In the genomic region with DNA sequence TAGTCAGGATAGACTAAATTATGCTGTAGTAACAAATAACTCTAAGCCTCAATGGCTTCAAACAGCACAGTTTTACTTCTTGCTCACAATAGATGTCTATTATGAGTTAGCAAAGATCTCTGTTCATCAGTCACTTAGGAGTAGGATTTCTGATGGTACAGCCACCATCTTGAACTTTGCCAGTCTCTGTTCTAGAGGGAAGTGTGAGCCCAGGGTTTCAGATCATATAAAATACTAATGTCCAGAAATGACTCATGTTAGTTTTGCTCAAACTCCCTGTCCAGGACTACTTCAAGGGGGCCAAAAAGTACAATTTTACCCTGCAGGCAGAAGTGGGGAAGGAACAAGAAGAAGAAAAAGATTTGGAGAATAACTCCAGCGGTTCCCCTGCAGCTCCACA, we compare ENCODE assay signal across 1 cellular context.
TF ChIP-seq lines count a peak whose summit lies in the region.

No MANE protein-coding gene starts in this region.

TF ChIP-seq in GM12878, 131 proteins besides CTCF, POLR2A, EP300 and RAD21 (continued from another document):
- TF ChIP-seq DPF2 (IDR thresholded peaks at IDR 0.05) (peak; percentile 58; the same call in 1 of the 2 replicates), SMC3 (IDR thresholded peaks at IDR 0.05; ENCODE audit: borderline replicate concordance, low read length) (no peak), SRF (IDR thresholded peaks at IDR 0.05; ENCODE audit: low read depth in 2 of 2, low read length in 2 of 2) (0 out of 4 replicates have a peak, but pooled peaks of 1 of the 2 experiments have one; percentile 7), IKZF1 (conservative IDR thresholded peaks at IDR 0.05) (peak; percentile 25; the same call in 1 of the 2 replicates), EED (IDR thresholded peaks at IDR 0.05; ENCODE audit: low read depth) (peak; percentile 34; the same call in 1 of the 2 replicates), ETV6 (conservative IDR thresholded peaks at IDR 0.05 in 1 of 2, IDR thresholded peaks at IDR 0.05 in 1 of 2; ENCODE audit: borderline replicate concordance in 1 of 2, low read depth in 1 of 2) (peak in 1 of 2 experiments; percentile 61; a peak in 1 of 4 replicates), RUNX3 (IDR thresholded peaks at IDR 0.05; ENCODE audit: low read length) (peak; percentile 58), CBX5 (IDR thresholded peaks at IDR 0.05; ENCODE audit: low read depth) (peak; percentile 45; the same call in 1 of the 2 replicates)
TF ChIP-seq in GM12878: peak in this region for 20.
